25 cellular contexts compared by ENCODE assay signal in the genomic region with DNA sequence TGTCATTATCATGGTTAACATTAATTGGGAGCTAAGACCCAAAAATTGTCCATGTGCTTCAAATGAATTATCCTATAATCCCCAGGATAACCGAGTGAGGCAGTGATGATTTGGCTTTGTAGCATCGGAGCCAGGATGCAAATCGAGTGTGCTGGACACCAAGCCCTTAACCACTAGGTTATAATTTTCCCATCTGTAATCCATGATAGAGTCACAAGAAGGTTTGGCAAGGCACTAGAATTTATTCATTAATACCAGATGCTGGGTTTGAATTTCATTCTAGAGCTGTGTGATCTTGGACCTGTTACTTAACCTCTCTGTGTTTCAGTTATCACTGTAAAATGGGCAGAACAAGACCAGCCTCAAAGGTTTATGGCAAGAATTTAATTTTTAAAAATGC. TPM values are rescaled to one million over a fixed set of nuclear protein-coding genes. Genes with fewer than 3 reads are reported as not detected.
DNase-seq lines count a peak whose midpoint lies in the region; ATAC-seq, FAIRE-seq and TF ChIP-seq lines count a peak whose summit lies in the region.
"Had no signal": no experiment of that assay in that cellular context is flagged by ENCODE, and none has a peak within 500 bp of the region (broad histone marks: within the 10 kb centered on the region; RNA-seq: fewer than 3 reads in every experiment).

No MANE protein-coding gene starts in this region.

- CTCF ChIA-PET in A673 (lab: Charles Lee) = no interaction called here

- no peak for ATAC-seq in GM21447 (IDR thresholded peaks at IDR 0.05; ENCODE audit: unreplicated experiment)
- no peak for ATAC-seq in HG03045 (IDR thresholded peaks at IDR 0.05; ENCODE audit: unreplicated experiment)
- ATAC-seq: activated CD4-positive, CD25-positive, alpha-beta regulatory T cell treated with anti-CD3 and anti-CD28 coated beads, Interleukin-2, amount 50 U/mL, for 24 hours; gastroesophageal sphincter; left cardiac atrium; pancreas had no signal

- no peaks in the 10 kb centered on the region for H3K9me3 Mint-ChIP-seq in astrocyte (ENCODE audit: unreplicated experiment)
- H3K9me3 Mint-ChIP-seq: CD4-positive, alpha-beta memory T cell; T-helper 1 cell treated with Interleukin-12 subunit alpha and Interleukin-12 subunit beta and Interleukin-4 antibody, amounts not matched to agents 30 μg/mL and 1 μg/mL, for 36 hours had no signal

- 32% methylated on average over 3 of the region's 3 CpGs for WGBS in smooth muscle cell (ENCODE audit: low lambda C conversion rate)

- H2AFZ ChIP-seq in Karpas-422 (ENCODE audit: low read length) (no peak overlapping the region), astrocyte (ENCODE audit: low read depth, low read length) (no peak overlapping the region), smooth muscle cell (ENCODE audit: low read depth) (no peak overlapping the region)

- no peak overlapping the region for H3K9ac ChIP-seq in Karpas-422 (ENCODE audit: low read length)
- no peak overlapping the region for H3K9ac ChIP-seq in astrocyte (ENCODE audit: low read length)
- no peak overlapping the region for H3K9ac ChIP-seq in smooth muscle cell (ENCODE audit: low read depth)

- no peaks in the 10 kb centered on the region for H4K20me1 ChIP-seq in Karpas-422 (ENCODE audit: insufficient read depth, low read depth, low read length)
- no peaks in the 10 kb centered on the region for H4K20me1 ChIP-seq in astrocyte (ENCODE audit: insufficient read depth, low read length)
- H4K20me1 ChIP-seq in smooth muscle cell (ENCODE audit: low read depth) = no peaks in the 10 kb centered on the region

- H3K4me2 ChIP-seq in Karpas-422 (ENCODE audit: low read depth, low read length, poor library complexity, severe bottlenecking) (peak overlapping the region; percentile 93), astrocyte (ENCODE audit: low read length) (no peak overlapping the region), smooth muscle cell (no peak overlapping the region)

- POLR2A ChIA-PET in A673 (lab: Charles Lee; ENCODE audit: low non-redundant PET) = interaction anchor here (0.6 kb wide), 1 partner anchor 620 kb away, joined by 3 read pairs; no protein-coding TSS in a partner anchor

- peaks cover 39% of the 10 kb centered on the region for H3K4me1 Mint-ChIP-seq in astrocyte (ENCODE audit: low read depth, unreplicated experiment)

- H3K36me3 ChIP-seq in Karpas-422 (ENCODE audit: insufficient read depth, low read length) = no peaks in the 10 kb centered on the region
- no peaks in the 10 kb centered on the region for H3K36me3 ChIP-seq in astrocyte (ENCODE audit: insufficient read depth, low read length)
- no peaks in the 10 kb centered on the region for H3K36me3 ChIP-seq in smooth muscle cell (ENCODE audit: low read depth)
- H3K36me3 ChIP-seq in A673 (ENCODE audit: insufficient read depth, low read length, poor library complexity, severe bottlenecking) = no peaks in the 10 kb centered on the region
- H3K36me3 ChIP-seq: brain microvascular endothelial cell, gastroesophageal sphincter, pancreas, spleen, transverse colon had no signal

- DNase-seq in GF-D8 (lab: John Stamatoyannopoulos, UW) (peak; percentile 11), Karpas-422 (no peak), astrocyte (ENCODE audit: low read depth) (peak; percentile 45), smooth muscle cell (lab: John Stamatoyannopoulos, UW; ENCODE audit: unreplicated experiment) (no peak), A673 (ENCODE audit: low spot score) (no peak)
- DNase-seq: activated CD4-positive, alpha-beta T cell treated with anti-CD3 and anti-CD28 coated beads, Interleukin-2, amount 50 U/mL, for 48 hours; activated naive CD4-positive, alpha-beta T cell treated with Interleukin-2 at 50 U/mL for 16 hours; AML-193; brain microvascular endothelial cell; hippocampal formation; left cardiac atrium; NCI-H1105 treated with DMSO at 0.1 percent for 48 hours; NCI-H2029; pancreas; SK-N-SH; spleen; transverse colon had no signal

- H3K9me2 ChIP-seq in Karpas-422 (replicated peaks; ENCODE audit: insufficient read depth, low read length) = no peaks in the 10 kb centered on the region
- H3K9me2 ChIP-seq: SK-N-SH had no signal

- H3K79me2 ChIP-seq in Karpas-422 (ENCODE audit: low read length) = no peaks in the 10 kb centered on the region
- H3K79me2 ChIP-seq in astrocyte (ENCODE audit: insufficient read depth, low read length) = no peaks in the 10 kb centered on the region
- H3K79me2 ChIP-seq in smooth muscle cell (ENCODE audit: low read depth) = no peaks in the 10 kb centered on the region

- no peak for TF ChIP-seq CTCF in astrocyte (IDR thresholded peaks at IDR 0.05; ENCODE audit: insufficient read depth, low read depth, low read length)
- TF ChIP-seq CTCF in smooth muscle cell (IDR thresholded peaks at IDR 0.05; ENCODE audit: borderline replicate concordance, insufficient read depth, poor library complexity, severe bottlenecking) = no peak
- TF ChIP-seq CTCF in A673 (conservative IDR thresholded peaks at IDR 0.05; ENCODE audit: low read depth, low read length) = no peak

- peaks cover 79% of the 10 kb centered on the region for H3K4me1 ChIP-seq in Karpas-422 (ENCODE audit: low read length)
- peaks cover 35% of the 10 kb centered on the region for H3K4me1 ChIP-seq in astrocyte (ENCODE audit: insufficient read depth, low read length)
- H3K4me1 ChIP-seq in smooth muscle cell (ENCODE audit: low read depth) = peaks cover 31% of the 10 kb centered on the region
- peaks cover 4% of the 10 kb centered on the region for H3K4me1 ChIP-seq in A673 (ENCODE audit: insufficient read depth, low read length, poor library complexity, severe bottlenecking)

- H3K4me3 Mint-ChIP-seq in astrocyte (ENCODE audit: unreplicated experiment) = no peak overlapping the region
- H3K4me3 Mint-ChIP-seq: T-helper 1 cell treated with Interleukin-12 subunit alpha and Interleukin-12 subunit beta and Interleukin-4 antibody, amounts not matched to agents 30 μg/mL and 1 μg/mL, for 36 hours had no signal

- H3K27me3 Mint-ChIP-seq in astrocyte (ENCODE audit: low read depth, unreplicated experiment) = no peaks in the 10 kb centered on the region
- H3K27me3 Mint-ChIP-seq: CD4-positive, alpha-beta memory T cell had no signal

- H3K9me3 ChIP-seq in Karpas-422 (ENCODE audit: low read length) (no peaks in the 10 kb centered on the region), astrocyte (ENCODE audit: insufficient read depth, low read depth, low read length) (no peaks in the 10 kb centered on the region), smooth muscle cell (replicated peaks; ENCODE audit: low read depth) (no peaks in the 10 kb centered on the region), A673 (ENCODE audit: low read depth, low read length, poor library complexity, severe bottlenecking) (no peaks in the 10 kb centered on the region)
- H3K9me3 ChIP-seq: gastroesophageal sphincter, pancreas, SK-N-SH, spleen, transverse colon had no signal

- no peak overlapping the region for H3K4me3 ChIP-seq in Karpas-422 (ENCODE audit: low read length)
- H3K4me3 ChIP-seq in astrocyte (ENCODE audit: insufficient read depth, low read depth, low read length) = no peak overlapping the region
- H3K4me3 ChIP-seq in smooth muscle cell = no peak overlapping the region
- H3K4me3 ChIP-seq in A673 (ENCODE audit: low read depth, low read length, poor library complexity, severe bottlenecking) = no peak overlapping the region
- H3K4me3 ChIP-seq: gastroesophageal sphincter, pancreas, transverse colon had no signal

- H3K27me3 ChIP-seq in Karpas-422 (ENCODE audit: low read length) (no peaks in the 10 kb centered on the region), astrocyte (ENCODE audit: insufficient read depth, low read length) (no peaks in the 10 kb centered on the region), smooth muscle cell (ENCODE audit: low read depth) (no peaks in the 10 kb centered on the region), A673 (replicated peaks; ENCODE audit: insufficient read depth, low read depth, low read length, poor library complexity) (no peaks in the 10 kb centered on the region)
- H3K27me3 ChIP-seq: brain microvascular endothelial cell, gastroesophageal sphincter, pancreas, spleen, transverse colon had no signal

- H3K36me3 Mint-ChIP-seq in astrocyte (ENCODE audit: low read depth, unreplicated experiment) = no peaks in the 10 kb centered on the region
- H3K36me3 Mint-ChIP-seq: CD4-positive, alpha-beta memory T cell had no signal

- H3F3A ChIP-seq in smooth muscle cell (ENCODE audit: low read depth) = peaks cover 30% of the 10 kb centered on the region

- FAIRE-seq in astrocyte (lab: Jason Lieb, UNC) = peak; percentile 29
- FAIRE-seq: H54, pancreas, TTC549 had no signal

- no TSS peak for BruUV-seq in A673 (replicated peaks; lab: Mats Ljungman, UMichigan)

- H3K27ac ChIP-seq in Karpas-422 (ENCODE audit: low read length) (peak overlapping the region; percentile 94), astrocyte (ENCODE audit: low read depth, low read length) (no peak overlapping the region), smooth muscle cell (ENCODE audit: low read depth) (peak overlapping the region; percentile 100), A673 (ENCODE audit: low read depth, low read length, poor library complexity, severe bottlenecking) (no peak overlapping the region)
- H3K27ac ChIP-seq: pancreas had no signal

- intact Hi-C loops in A673 (cut with micrococcal nuclease; ENCODE audit: unreplicated experiment) = no loop called here

- no peak overlapping the region for H3K27ac Mint-ChIP-seq in astrocyte (ENCODE audit: unreplicated experiment)
- H3K27ac Mint-ChIP-seq: T-helper 1 cell treated with Interleukin-12 subunit alpha and Interleukin-12 subunit beta and Interleukin-4 antibody, amounts not matched to agents 30 μg/mL and 1 μg/mL, for 36 hours had no signal

RNA-seq across cellular contexts. Expression of gene ITGB1, which starts 21.0 kb away (rescaled TPM):
- total RNA-seq in Karpas-422 (2014; rRNA removed; shearing (Covaris generic); ENCODE audit: low replicate concordance) = 526 and 559 TPM in 2 replicates
- total RNA-seq in astrocyte (2,575 and 2,956 TPM in 2 replicates), smooth muscle cell (2,267 and 2,867 TPM in 2 replicates), A673 (2021) (276 and 282 TPM in 2 replicates)
- 674 and 859 TPM in 2 replicates for polyA plus RNA-seq in smooth muscle cell

Comparison
In these comparisons a context has a peak if more than half of its experiments do, and no peak if none do; other contexts are left out.
1. DNase-seq: peak in GF-D8 (single experiment) and astrocyte (single experiment); none in Karpas-422 (single experiment), smooth muscle cell (single experiment) and A673 (single experiment).
2. H3K27ac ChIP-seq: peak in Karpas-422 (single experiment) and smooth muscle cell (single experiment); none in astrocyte (single experiment) and A673 (single experiment).